ENCODE assay signal across 28 cellular contexts in the genomic region with DNA sequence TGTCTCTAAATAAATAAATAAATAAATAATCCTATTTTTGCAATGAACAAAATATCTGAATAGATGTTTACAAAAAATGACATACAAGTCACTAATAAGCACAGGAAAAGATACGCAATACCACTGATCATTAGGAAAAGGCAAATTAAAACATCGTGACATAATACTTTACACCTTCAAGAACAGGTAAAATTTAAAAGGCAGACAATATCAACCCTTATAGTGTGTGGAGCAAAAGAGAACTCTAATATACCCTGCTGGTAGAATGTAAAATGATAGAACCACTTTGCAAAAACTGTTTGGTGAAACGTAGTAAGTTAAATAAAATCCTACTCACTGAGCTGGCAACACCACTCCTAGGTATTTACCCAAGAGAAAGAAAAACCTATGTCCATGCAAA.
"Had no signal": no experiment of that assay in that cellular context is flagged by ENCODE, and none has a peak within 500 bp of the region (broad histone marks: within the 10 kb centered on the region; RNA-seq: fewer than 3 reads in every experiment).

No MANE protein-coding gene starts in this region.

- ATAC-seq: heart right ventricle; left cardiac atrium; left lung; mucosa of descending colon; natural killer cell treated with Interleukin-12 subunit alpha and Interleukin-12 subunit beta and Interleukin-15 and Interleukin-18, amount 100 ng/mL, for 72 hours; right lobe of liver; stimulated activated naive CD8-positive, alpha-beta T cell treated with anti-CD3 and anti-CD28 coated beads, Interleukin-15, amount 100 ng/mL, for 72 hours; upper lobe of right lung had no signal

- H3K9ac ChIP-seq: parathyroid adenoma had no signal

- H3K27me3 ChIP-seq: esophagus squamous epithelium, heart right ventricle, left lung, right lobe of liver, suprapubic skin, transverse colon, upper lobe of right lung, uterus had no signal

- H3K27ac ChIP-seq: esophagus squamous epithelium, heart right ventricle, left lung, parathyroid adenoma, right lobe of liver, suprapubic skin, transverse colon, upper lobe of right lung, uterus had no signal

- H3K4me3 Mint-ChIP-seq: mesothelial cell of epicardium; naive B cell; natural killer cell treated with Interleukin-12 subunit alpha and Interleukin-12 subunit beta and Interleukin-15 and Interleukin-18, amount 100 ng/mL, for 72 hours; neural crest cell; stimulated activated naive CD8-positive, alpha-beta T cell treated with anti-CD3 and anti-CD28 coated beads, Interleukin-15, amount 100 ng/mL, for 72 hours had no signal

- DNase-seq: dermis blood vessel endothelial cell; effector memory CD4-positive, alpha-beta T cell; erythroblast; esophagus squamous epithelium; foreskin melanocyte; glutamatergic neuron; heart right ventricle; hippocampal formation; left cardiac atrium; left lung; mesenchymal stem cell; mucosa of descending colon; naive B cell; right lobe of liver; small intestine; stimulated activated CD4-positive, alpha-beta T cell treated with anti-CD3 and anti-CD28 coated beads, Interleukin-15, amount 100 ng/mL, for 24 hours; stimulated activated CD4-positive, alpha-beta T cell treated with anti-CD3 and anti-CD28 coated beads, Interleukin-2, amount 100 ng/mL, for 48 hours; stimulated activated naive CD4-positive, alpha-beta T cell; stimulated activated naive CD8-positive, alpha-beta T cell treated with anti-CD3 and anti-CD28 coated beads, Interleukin-15, amount 100 ng/mL, for 72 hours; transverse colon; upper lobe of right lung; uterus had no signal

- H3K4me3 ChIP-seq: esophagus squamous epithelium, heart right ventricle, left lung, mucosa of descending colon, right lobe of liver, suprapubic skin, transverse colon, upper lobe of right lung, uterus had no signal

- H3K9me3 Mint-ChIP-seq: mesothelial cell of epicardium; naive B cell; natural killer cell treated with Interleukin-12 subunit alpha and Interleukin-12 subunit beta and Interleukin-15 and Interleukin-18, amount 100 ng/mL, for 72 hours; neural crest cell; stimulated activated naive CD8-positive, alpha-beta T cell treated with anti-CD3 and anti-CD28 coated beads, Interleukin-15, amount 100 ng/mL, for 72 hours had no signal

- H3K36me3 ChIP-seq: uterus had no signal

- H3K9me3 ChIP-seq: esophagus squamous epithelium, heart right ventricle, left lung, mucosa of descending colon, right lobe of liver, suprapubic skin, transverse colon, upper lobe of right lung, uterus had no signal

- H3K4me1 Mint-ChIP-seq: mesothelial cell of epicardium, neural crest cell had no signal

- H2AFZ ChIP-seq: parathyroid adenoma had no signal

- H3K27ac Mint-ChIP-seq: natural killer cell treated with Interleukin-12 subunit alpha and Interleukin-12 subunit beta and Interleukin-15 and Interleukin-18, amount 100 ng/mL, for 72 hours; progenitor cell of endocrine pancreas had no signal

- H3K4me1 ChIP-seq: esophagus squamous epithelium, left lung, parathyroid adenoma, right lobe of liver, suprapubic skin, transverse colon, upper lobe of right lung, uterus had no signal

- H3K27me3 Mint-ChIP-seq: naive B cell; natural killer cell treated with Interleukin-12 subunit alpha and Interleukin-12 subunit beta and Interleukin-15 and Interleukin-18, amount 100 ng/mL, for 72 hours; progenitor cell of endocrine pancreas; stimulated activated naive CD8-positive, alpha-beta T cell treated with anti-CD3 and anti-CD28 coated beads, Interleukin-15, amount 100 ng/mL, for 72 hours had no signal
